Comparison of ENCODE assay signal across 26 cellular contexts in the genomic region with DNA sequence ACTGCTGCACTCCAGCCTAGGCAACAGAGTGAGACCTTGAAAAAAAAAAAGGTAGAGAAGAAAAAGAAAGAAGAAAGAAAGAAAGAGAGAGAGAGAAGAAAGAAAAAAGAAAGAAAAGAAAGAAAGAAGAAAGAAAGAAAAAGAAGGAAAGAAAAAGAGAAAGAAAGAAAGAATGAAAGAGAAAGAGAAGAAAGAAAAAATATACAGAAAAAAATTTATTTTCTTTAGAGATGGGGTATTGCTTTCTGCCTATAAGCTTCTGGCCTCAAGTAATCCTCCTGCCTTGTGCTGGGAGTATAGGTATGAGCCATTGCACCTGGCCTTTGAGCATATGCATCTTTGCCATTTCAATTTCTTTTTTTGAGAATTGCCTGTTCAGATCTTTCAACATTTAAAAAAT.
"Had no signal": no experiment of that assay in that cellular context is flagged by ENCODE, and none has a peak within 500 bp of the region (broad histone marks: within the 10 kb centered on the region; RNA-seq: fewer than 3 reads in every experiment).

No MANE protein-coding gene starts in this region.

- FAIRE-seq: colon, endothelial cell of umbilical vein, frontal cortex, kidney had no signal

- H3K79me2 ChIP-seq: hepatocyte had no signal

- H3K27ac ChIP-seq: coronary artery, dorsolateral prefrontal cortex, esophagus muscularis mucosa, foreskin keratinocyte, gastroesophageal sphincter, heart left ventricle, hepatocyte, left ventricle myocardium inferior, lower lobe of right lung had no signal

- H3K9me3 ChIP-seq: lower lobe of right lung, mucosa of descending colon had no signal

- H3K4me1 Mint-ChIP-seq: naive B cell had no signal

- H3K36me3 ChIP-seq: esophagus muscularis mucosa, gastroesophageal sphincter, heart left ventricle, left ventricle myocardium inferior, lower lobe of right lung had no signal

- H3K27ac Mint-ChIP-seq: immature natural killer cell, mesothelial cell of epicardium, naive B cell had no signal

- ATAC-seq: foreskin keratinocyte, gastroesophageal sphincter, heart left ventricle, left colon, left lobe of liver, lower lobe of right lung, mucosa of descending colon had no signal

- H3K4me3 ChIP-seq: coronary artery, dorsolateral prefrontal cortex, esophagus muscularis mucosa, gastroesophageal sphincter, heart left ventricle, hepatocyte, left ventricle myocardium inferior, lower lobe of right lung, mucosa of descending colon had no signal

- DNase-seq: dermis blood vessel endothelial cell; dorsolateral prefrontal cortex; effector CD4-positive, alpha-beta T cell; effector memory CD4-positive, alpha-beta T cell; foreskin keratinocyte; heart left ventricle; hypothalamus; immature natural killer cell; islet precursor cell; kidney; kidney glomerular epithelial cell; left colon; left ventricle myocardium inferior; lower lobe of right lung; mesenchymal stem cell; mucosa of descending colon; naive B cell had no signal

- H2AFZ ChIP-seq: hepatocyte had no signal

- H3K4me2 ChIP-seq: hepatocyte had no signal

- H3K4me3 Mint-ChIP-seq: immature natural killer cell, mesothelial cell of epicardium, naive B cell had no signal

- H3K27me3 ChIP-seq: dorsolateral prefrontal cortex, esophagus muscularis mucosa, gastroesophageal sphincter, heart left ventricle, hepatocyte had no signal

- H3K4me1 ChIP-seq: esophagus muscularis mucosa, foreskin keratinocyte, gastroesophageal sphincter, heart left ventricle, left ventricle myocardium inferior, lower lobe of right lung had no signal

- H3K36me3 Mint-ChIP-seq: immature natural killer cell, naive B cell had no signal
